In the genomic region with DNA sequence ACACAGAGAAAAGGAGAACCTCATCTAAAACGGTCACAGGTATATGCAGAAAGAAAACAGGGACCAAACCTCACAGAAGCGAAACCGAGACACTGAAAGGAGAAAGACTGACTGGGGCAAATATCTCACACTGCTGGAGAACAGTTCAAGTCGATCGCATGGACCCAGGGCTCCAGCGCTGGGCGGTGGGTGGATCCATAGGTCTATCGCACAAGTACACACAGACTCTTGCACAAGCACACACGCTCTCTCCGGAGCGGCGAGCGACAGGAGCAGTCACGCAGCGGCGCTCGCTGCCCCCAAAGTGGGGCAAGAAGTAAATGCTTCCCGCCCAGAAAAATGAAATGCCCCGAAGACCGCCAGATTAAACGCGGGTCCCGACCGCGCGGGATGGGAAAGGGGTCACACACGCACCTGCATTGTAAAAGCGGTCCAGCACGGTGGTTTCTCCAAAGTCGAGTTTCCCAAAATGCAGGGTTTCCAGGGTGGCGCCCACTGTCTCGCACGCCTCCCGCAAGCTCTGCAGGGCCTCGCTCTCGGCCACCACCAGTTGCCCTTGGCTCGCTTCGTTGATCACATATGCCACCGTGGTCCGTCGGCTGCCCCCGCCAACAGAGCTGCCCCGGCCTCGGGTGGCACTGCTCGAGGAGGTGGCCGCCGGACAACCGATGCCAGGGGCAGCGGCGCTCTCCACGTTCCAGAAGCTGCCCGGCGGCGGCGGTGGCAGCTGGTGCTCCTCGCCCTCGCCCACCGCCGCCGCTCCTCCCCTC, we compare ENCODE assay signal across 8 cellular contexts. TPM values are rescaled to one million over a fixed set of nuclear protein-coding genes. Genes with fewer than 3 reads are reported as not detected.
A peak's percentile ranks its signal among the peaks of the same experiment; 100 is the strongest.
DNase-seq lines count a peak whose midpoint lies in the region; ATAC-seq and TF ChIP-seq lines count a peak whose summit lies in the region.

No MANE protein-coding gene starts in this region.

- ATAC-seq in GM18505 (IDR thresholded peaks at IDR 0.05; ENCODE audit: unreplicated experiment), result peak; percentile 33
- ATAC-seq in HG02943 (IDR thresholded peaks at IDR 0.05; ENCODE audit: low read depth, unreplicated experiment), result peak; percentile 36

- no peaks in the 10 kb centered on the region for H3K36me3 ChIP-seq in A673 (ENCODE audit: insufficient read depth, low read length, poor library complexity, severe bottlenecking)
- H3K36me3 ChIP-seq in effector memory CD4-positive, alpha-beta T cell (ENCODE audit: control insufficient read depth, insufficient read depth, low read length), result no peaks in the 10 kb centered on the region

- POLR2A ChIA-PET in A673 (lab: Charles Lee; ENCODE audit: low non-redundant PET), result interaction anchor here (0.6 kb wide), 1 partner anchor 45 kb away, joined by 4 read pairs; no protein-coding TSS in a partner anchor
- POLR2A ChIA-PET in activated CD4-positive, alpha-beta memory T cell treated with anti-CD3 and anti-CD28 coated beads, Interleukin-2, amount 10 ng/mL, durations not matched to agents 7 days and 5 days (lab: Charles Lee), result interaction anchor here (0.7 to 10.1 kb wide), 33 partner anchors 7 to 541 kb away, joined by 3 to 237 read pairs (median 7); a partner anchor contains a TSS

- peaks cover 10% of the 10 kb centered on the region for H3K4me1 ChIP-seq in A673 (ENCODE audit: insufficient read depth, low read length, poor library complexity, severe bottlenecking)
- H3K4me1 ChIP-seq in effector memory CD4-positive, alpha-beta T cell (ENCODE audit: control insufficient read depth, insufficient read depth, low read length, poor library complexity, severe bottlenecking), result peaks cover 23% of the 10 kb centered on the region

- peak overlapping the region; percentile 88 for H3K4me3 Mint-ChIP-seq in activated CD4-positive, alpha-beta memory T cell treated with anti-CD3 and anti-CD28 coated beads, Interleukin-2, amount 10 ng/mL, durations not matched to agents 7 days and 5 days

- H3K27me3 Mint-ChIP-seq in activated CD4-positive, alpha-beta memory T cell treated with anti-CD3 and anti-CD28 coated beads, Interleukin-2, amount 10 ng/mL, durations not matched to agents 7 days and 5 days, result no peaks in the 10 kb centered on the region

- CTCF ChIA-PET in A673 (lab: Charles Lee), result interaction anchor here (0.6 to 1.7 kb wide), 6 partner anchors 70 to 845 kb away, joined by 3 to 38 read pairs (median 5); no protein-coding TSS in a partner anchor
- CTCF ChIA-PET in activated CD4-positive, alpha-beta memory T cell treated with anti-CD3 and anti-CD28 coated beads, Interleukin-2, amount 10 ng/mL, durations not matched to agents 7 days and 5 days (lab: Charles Lee), result interaction anchor here (0.7 to 8.6 kb wide), 58 partner anchors 8 to 1876 kb away, joined by 3 to 600 read pairs (median 8); a partner anchor contains a TSS

- TF ChIP-seq POLR2A in GM18505 (IDR thresholded peaks at IDR 0.05; ENCODE audit: borderline replicate concordance, extremely low read depth, insufficient read depth, insufficient read length), result peak; percentile 91

- H3K36me3 Mint-ChIP-seq in activated CD4-positive, alpha-beta memory T cell treated with anti-CD3 and anti-CD28 coated beads, Interleukin-2, amount 10 ng/mL, durations not matched to agents 7 days and 5 days (ENCODE audit: low read depth), result peaks cover 17% of the 10 kb centered on the region

- peaks cover 40% of the 10 kb centered on the region for H3K4me1 Mint-ChIP-seq in activated CD4-positive, alpha-beta memory T cell treated with anti-CD3 and anti-CD28 coated beads, Interleukin-2, amount 10 ng/mL, durations not matched to agents 7 days and 5 days

- peak overlapping the region; percentile 89 for H3K27ac Mint-ChIP-seq in activated CD4-positive, alpha-beta memory T cell treated with anti-CD3 and anti-CD28 coated beads, Interleukin-2, amount 10 ng/mL, durations not matched to agents 7 days and 5 days

- no peak for TF ChIP-seq CTCF in A673 (conservative IDR thresholded peaks at IDR 0.05; ENCODE audit: low read depth, low read length)

- peak overlapping the region; percentile 80 for H3K4me3 ChIP-seq in A673 (ENCODE audit: low read depth, low read length, poor library complexity, severe bottlenecking)
- peak overlapping the region; percentile 94 for H3K4me3 ChIP-seq in effector memory CD4-positive, alpha-beta T cell (ENCODE audit: insufficient read depth, low read depth, low read length, poor library complexity, severe bottlenecking)

- H3K9me3 ChIP-seq in A673 (ENCODE audit: low read depth, low read length, poor library complexity, severe bottlenecking), result no peaks in the 10 kb centered on the region
- no peaks in the 10 kb centered on the region for H3K9me3 ChIP-seq in effector memory CD4-positive, alpha-beta T cell (ENCODE audit: control insufficient read depth, low read length)

- intact Hi-C loops in A673 (cut with micrococcal nuclease; ENCODE audit: unreplicated experiment), result loop anchor here (2.0 to 10.0 kb wide), 2 partner anchors 209 to 507 kb away; a partner anchor contains a TSS

- no TSS peak for BruUV-seq in A673 (replicated peaks; lab: Mats Ljungman, UMichigan)

- H3K27ac ChIP-seq in A673 (ENCODE audit: low read depth, low read length, poor library complexity, severe bottlenecking), result no peak overlapping the region
- peak overlapping the region; percentile 99 for H3K27ac ChIP-seq in effector memory CD4-positive, alpha-beta T cell (ENCODE audit: insufficient read depth, low read length, poor library complexity, severe bottlenecking)

- DNase-seq in A673 (ENCODE audit: low spot score) (peak; percentile 70), NCI-H460 (ENCODE audit: extremely low read depth, low read depth) (peak; percentile 19), mesenteric fat pad (ENCODE audit: low spot score) (peak; percentile 91)
- DNase-seq in activated CD4-positive, alpha-beta memory T cell treated with anti-CD3 and anti-CD28 coated beads, Interleukin-2, amount 10 ng/mL, durations not matched to agents 7 days and 5 days, result peak; percentile 63
- peak; percentile 21 to 29 (median 25) for DNase-seq in effector memory CD4-positive, alpha-beta T cell
- DNase-seq in stimulated activated CD8-positive, alpha-beta memory T cell treated with anti-CD3 and anti-CD28 coated beads, Interleukin-4, amount 100 ng/mL, for 24 hours (ENCODE audit: low read depth), result peak; percentile 21

- H3K27me3 ChIP-seq in A673 (replicated peaks; ENCODE audit: insufficient read depth, low read depth, low read length, poor library complexity), result no peaks in the 10 kb centered on the region
- no peaks in the 10 kb centered on the region for H3K27me3 ChIP-seq in effector memory CD4-positive, alpha-beta T cell (replicated peaks; ENCODE audit: control insufficient read depth, insufficient read depth, low read length, poor library complexity, severe bottlenecking)

- no peaks in the 10 kb centered on the region for H3K9me3 Mint-ChIP-seq in activated CD4-positive, alpha-beta memory T cell treated with anti-CD3 and anti-CD28 coated beads, Interleukin-2, amount 10 ng/mL, durations not matched to agents 7 days and 5 days

RNA-seq across cellular contexts. Expression of a gene that starts 0.8 kb away (rescaled TPM):
- total RNA-seq in A673 (2021) (4.9 and 5.4 TPM in 2 replicates), mesenteric fat pad (24.4 TPM)
- total RNA-seq in NCI-H460 (2014; rRNA removed; shearing (Covaris generic)), result 5.9 and 6.8 TPM in 2 replicates
- polyA plus RNA-seq in NCI-H460 (2014; cell fraction: nucleus; rRNA removed), result 7.0 and 8.9 TPM in 2 replicates
- 10 to 100 TPM; 25.4 to 25.9 TPM for total RNA-seq in activated CD4-positive, alpha-beta memory T cell treated with anti-CD3 and anti-CD28 coated beads, Interleukin-2, amount 10 ng/mL, durations not matched to agents 7 days and 5 days

RNA-seq across cellular contexts. Expression of a gene that starts 30.9 kb away (rescaled TPM):
- total RNA-seq in A673 (2021), result 6.2 and 7.4 TPM in 2 replicates
- total RNA-seq in NCI-H460 (2014; rRNA removed; shearing (Covaris generic)), result 7.9 and 10.2 TPM in 2 replicates
- polyA plus RNA-seq in NCI-H460 (2014; cell fraction: nucleus; rRNA removed), result 10.0 and 18.4 TPM in 2 replicates
- total RNA-seq in activated CD4-positive, alpha-beta memory T cell treated with anti-CD3 and anti-CD28 coated beads, Interleukin-2, amount 10 ng/mL, durations not matched to agents 7 days and 5 days, result 1 to 10 TPM; 4.5 to 4.8 TPM
- total RNA-seq in mesenteric fat pad, result 5.3 TPM

Comparison
In these comparisons a context has a peak if more than half of its experiments do, and no peak if none do; other contexts are left out.
1. DNase-seq: peak in every context shown above with its lines; median percentile 91 in mesenteric fat pad; 70 in A673; 63 in activated CD4-positive, alpha-beta memory T cell treated with anti-CD3 and anti-CD28 coated beads, Interleukin-2, amount 10 ng/mL, durations not matched to agents 7 days and 5 days; 25 in effector memory CD4-positive, alpha-beta T cell; 21 in stimulated activated CD8-positive, alpha-beta memory T cell treated with anti-CD3 and anti-CD28 coated beads, Interleukin-4, amount 100 ng/mL, for 24 hours; 19 in NCI-H460.